In the genomic region with DNA sequence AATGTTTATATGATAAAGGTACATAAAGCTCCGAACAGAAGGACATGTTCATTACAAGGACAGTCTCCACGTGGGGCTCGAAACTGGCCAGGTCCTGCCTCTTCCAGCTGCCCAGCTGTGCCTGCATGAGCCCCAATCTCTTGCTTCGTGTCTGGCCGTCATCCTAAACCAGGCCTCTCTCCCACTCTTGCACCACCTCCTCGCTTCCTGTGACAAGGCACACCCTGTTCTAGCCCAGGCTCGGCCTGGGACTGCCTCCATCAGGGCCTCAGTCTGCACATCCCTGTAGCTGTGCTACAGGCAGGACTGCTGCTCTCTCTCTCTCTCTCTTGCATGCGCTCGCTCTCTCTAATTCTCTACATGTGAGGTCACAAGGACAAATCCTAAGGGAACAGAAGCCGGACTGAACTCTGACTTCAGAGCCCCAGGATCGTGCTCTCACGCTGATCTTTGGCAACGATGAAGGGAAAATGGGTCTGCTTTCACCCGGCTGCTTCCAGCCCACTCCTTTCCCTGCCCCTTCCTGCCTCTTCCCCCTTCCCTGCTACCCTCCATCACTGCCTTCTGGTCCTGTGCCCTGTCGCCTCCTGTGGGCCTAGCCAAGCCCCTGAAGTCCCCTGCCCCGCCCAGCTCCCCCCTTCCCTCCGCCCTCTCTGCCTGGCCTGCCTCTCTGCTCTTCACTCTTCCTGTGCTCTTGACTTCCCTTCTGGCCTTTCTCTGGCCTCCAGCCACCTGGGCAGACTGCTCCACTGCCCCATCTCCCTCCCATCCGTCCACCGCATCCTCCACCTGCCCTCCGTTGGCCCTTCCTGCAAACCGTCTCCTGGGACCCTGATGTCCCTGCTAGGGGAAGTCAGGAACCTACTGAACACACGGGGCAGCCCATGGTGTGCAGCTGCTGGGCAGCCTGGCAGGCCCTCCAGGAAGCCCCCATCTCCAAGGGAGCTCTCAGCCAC, we compare ENCODE assay signal across 9 cellular contexts. TPM values are rescaled to one million over a fixed set of nuclear protein-coding genes. Genes with fewer than 3 reads are reported as not detected.
A peak's percentile ranks its signal among the peaks of the same experiment; 100 is the strongest.
DNase-seq lines count a peak whose midpoint lies in the region; ATAC-seq and TF ChIP-seq lines count a peak whose summit lies in the region.
"Had no signal": no experiment of that assay in that cellular context is flagged by ENCODE, and none has a peak within 500 bp of the region (broad histone marks: within the 10 kb centered on the region; RNA-seq: fewer than 3 reads in every experiment).

No MANE protein-coding gene starts in this region.

- H3K9me3 ChIP-seq in heart left ventricle: peaks cover 0 to 15% (median 7%) of the 10 kb centered on the region in 12 donors

- intact Hi-C loops in activated CD8-positive, alpha-beta T cell treated with anti-CD3 and anti-CD28 coated beads for 36 hours (cut with micrococcal nuclease): no loop called here
- intact Hi-C loops in heart left ventricle (cut with DNase I): no loop called here
- intact Hi-C loops in sciatic nerve (cut with DNase I): no loop called here

- H3K4me3 Mint-ChIP-seq in activated CD8-positive, alpha-beta T cell treated with anti-CD3 and anti-CD28 coated beads for 36 hours: no peak overlapping the region

- CTCF ChIA-PET in activated CD8-positive, alpha-beta T cell treated with anti-CD3 and anti-CD28 coated beads for 36 hours (lab: Charles Lee): interaction anchor here (0.9 to 11.4 kb wide), 5 partner anchors 9 to 124 kb away, joined by 3 to 181 read pairs (median 3); a partner anchor contains a TSS

- H3K4me1 Mint-ChIP-seq in activated CD8-positive, alpha-beta T cell treated with anti-CD3 and anti-CD28 coated beads for 36 hours (ENCODE audit: low read depth): peaks cover 24% of the 10 kb centered on the region

- H3K4me1 ChIP-seq in heart left ventricle: peaks cover 0 to 17% (median 11%) of the 10 kb centered on the region in 12 donors

- H3K27me3 ChIP-seq in heart left ventricle: peaks cover 0 to 12% (median 0%) of the 10 kb centered on the region in 9 donors

- peak; percentile 33 for DNase-seq in GF-D8 (lab: John Stamatoyannopoulos, UW)
- DNase-seq in activated CD8-positive, alpha-beta T cell treated with anti-CD3 and anti-CD28 coated beads for 36 hours: peak; percentile 4
- DNase-seq in heart left ventricle: peak; percentile 59 to 84 (median 78)
- peak; percentile 55 for DNase-seq in sciatic nerve (ENCODE audit: low spot score)
- no peak for DNase-seq in NCI-H774 (lab: John Stamatoyannopoulos, UW)
- DNase-seq in T1000 (lab: John Stamatoyannopoulos, UW): no peak
- no peak for DNase-seq in HuH-7 (ENCODE audit: low spot score)
- DNase-seq in NCI-H82 treated with DMSO at 0.1 percent for 48 hours (lab: John Stamatoyannopoulos, UW; ENCODE audit: unreplicated experiment): no peak
- DNase-seq: PC-9 had no signal

- H3K36me3 Mint-ChIP-seq in activated CD8-positive, alpha-beta T cell treated with anti-CD3 and anti-CD28 coated beads for 36 hours (ENCODE audit: low read depth): peaks cover 13% of the 10 kb centered on the region

- POLR2A ChIA-PET in activated CD8-positive, alpha-beta T cell treated with anti-CD3 and anti-CD28 coated beads for 36 hours (lab: Charles Lee): interaction anchor here (0.7 to 1.7 kb wide), 2 partner anchors 9 to 27 kb away, joined by 3 to 4 read pairs; no protein-coding TSS in a partner anchor

- ATAC-seq in activated CD8-positive, alpha-beta T cell treated with anti-CD3 and anti-CD28 coated beads for 36 hours: peak; percentile 32
- peak; percentile 94 to 97 (median 96) for ATAC-seq in heart left ventricle
- ATAC-seq in sciatic nerve: peak; percentile 96

- no peak overlapping the region for H3K27ac Mint-ChIP-seq in activated CD8-positive, alpha-beta T cell treated with anti-CD3 and anti-CD28 coated beads for 36 hours

- WGBS in heart left ventricle, 4 donors: 40 to 52% (median 46%) methylated on average over 22 of the region's 22 CpGs

- no peak for TF ChIP-seq POLR2A in heart left ventricle (IDR thresholded peaks at IDR 0.05)

- H3K27ac ChIP-seq in heart left ventricle: peak overlapping the region in 8 of 12 donors; percentile 3 to 43 (median 29)
- H3K27ac ChIP-seq: PC-9 had no signal

- no peak overlapping the region for H3K4me3 ChIP-seq in heart left ventricle
- H3K4me3 ChIP-seq: PC-9 had no signal

- H3K27me3 Mint-ChIP-seq in activated CD8-positive, alpha-beta T cell treated with anti-CD3 and anti-CD28 coated beads for 36 hours: peaks cover 2% of the 10 kb centered on the region

- no peak for TF ChIP-seq CTCF in activated CD8-positive, alpha-beta T cell treated with anti-CD3 and anti-CD28 coated beads for 36 hours (IDR thresholded peaks at IDR 0.05)
- no peak for TF ChIP-seq CTCF in heart left ventricle (IDR thresholded peaks at IDR 0.05)

- H3K9me3 Mint-ChIP-seq in activated CD8-positive, alpha-beta T cell treated with anti-CD3 and anti-CD28 coated beads for 36 hours: peaks cover 20% of the 10 kb centered on the region

- H3K36me3 ChIP-seq in heart left ventricle: no peaks in the 10 kb centered on the region

RNA-seq across cellular contexts. Expression of a gene that starts 7.8 kb away (rescaled TPM):
- total RNA-seq in activated CD8-positive, alpha-beta T cell treated with anti-CD3 and anti-CD28 coated beads for 36 hours: 1 to 10 TPM; 5.0 to 5.3 TPM
- total RNA-seq in heart left ventricle (under 1 TPM in 4 of 9 donors, not detected in 5; 0.08 to 0.36 (median 0.20) TPM), sciatic nerve (0.18 TPM)
- polyA plus RNA-seq in heart left ventricle: under 1 TPM in 1 of 2 donors, not detected in 1; 0.03 TPM
- total RNA-seq: PC-9 had no signal

Comparison
In these comparisons a context has a peak if more than half of its experiments do, and no peak if none do; other contexts are left out.
1. DNase-seq: peak in GF-D8 (single experiment), activated CD8-positive, alpha-beta T cell treated with anti-CD3 and anti-CD28 coated beads for 36 hours (single experiment), heart left ventricle (5 of 5) and sciatic nerve (single experiment); none in NCI-H774 (single experiment), T1000 (single experiment), HuH-7 (single experiment) and NCI-H82 treated with DMSO at 0.1 percent for 48 hours (single experiment).
2. ATAC-seq: peak in every context shown above with its lines; median percentile 96 in sciatic nerve; 96 in heart left ventricle; 32 in activated CD8-positive, alpha-beta T cell treated with anti-CD3 and anti-CD28 coated beads for 36 hours.